10 cellular contexts compared by ENCODE assay signal in genomic region chr3:62502315-62503300, GRCh38.
"Had no signal": no experiment of that assay in that cellular context is flagged by ENCODE, and none has a peak within 500 bp of the region (broad histone marks: within the 10 kb centered on the region; RNA-seq: fewer than 3 reads in every experiment).

No MANE protein-coding gene starts in this region.

- H3K27ac Mint-ChIP-seq: activated CD8-positive, alpha-beta T cell treated with anti-CD3 and anti-CD28 coated beads, Interleukin-2, amount 10 ng/mL, durations not matched to agents 7 days and 5 days; activated naive CD8-positive, alpha-beta T cell treated with anti-CD3 and anti-CD28 coated beads, Interleukin-2, amount 50 U/mL, for 24 hours had no signal

- H3K27me3 ChIP-seq: ascending aorta, transverse colon had no signal

- DNase-seq: activated CD4-positive, alpha-beta T cell treated with anti-CD3 and anti-CD28 coated beads for 4 hours; activated CD8-positive, alpha-beta memory T cell treated with anti-CD3 and anti-CD28 coated beads, Interleukin-2, amount 50 U/mL, for 48 hours; activated CD8-positive, alpha-beta T cell treated with anti-CD3 and anti-CD28 coated beads, Interleukin-2, amount 10 ng/mL, durations not matched to agents 7 days and 5 days; activated naive CD4-positive, alpha-beta T cell treated with Interleukin-2 at 50 U/mL for 16 hours; activated naive CD8-positive, alpha-beta T cell treated with anti-CD3 and anti-CD28 coated beads, Interleukin-2, amount 50 U/mL, for 24 hours; effector CD4-positive, alpha-beta T cell; midbrain; transverse colon had no signal

- H3K36me3 ChIP-seq: ascending aorta, transverse colon had no signal

- H3K4me1 Mint-ChIP-seq: activated naive CD8-positive, alpha-beta T cell treated with anti-CD3 and anti-CD28 coated beads, Interleukin-2, amount 50 U/mL, for 24 hours had no signal

- H3K4me3 ChIP-seq: ascending aorta, coronary artery, transverse colon had no signal

- H3K4me3 Mint-ChIP-seq: activated CD8-positive, alpha-beta T cell treated with anti-CD3 and anti-CD28 coated beads, Interleukin-2, amount 10 ng/mL, durations not matched to agents 7 days and 5 days; activated naive CD8-positive, alpha-beta T cell treated with anti-CD3 and anti-CD28 coated beads, Interleukin-2, amount 50 U/mL, for 24 hours had no signal

- ATAC-seq: activated CD8-positive, alpha-beta T cell treated with anti-CD3 and anti-CD28 coated beads, Interleukin-2, amount 10 ng/mL, durations not matched to agents 7 days and 5 days; activated naive CD8-positive, alpha-beta T cell treated with anti-CD3 and anti-CD28 coated beads, Interleukin-2, amount 50 U/mL, for 24 hours had no signal

- H3K9me3 Mint-ChIP-seq: activated naive CD8-positive, alpha-beta T cell treated with anti-CD3 and anti-CD28 coated beads, Interleukin-2, amount 50 U/mL, for 24 hours had no signal
